23 cellular contexts compared by ENCODE assay signal in genomic region chr10:30834636-30835035, GRCh38.
DNase-seq lines count a peak whose midpoint lies in the region; ATAC-seq and TF ChIP-seq lines count a peak whose summit lies in the region.
"Had no signal": no experiment of that assay in that cellular context is flagged by ENCODE, and none has a peak within 500 bp of the region (broad histone marks: within the 10 kb centered on the region; RNA-seq: fewer than 3 reads in every experiment).

No MANE protein-coding gene starts in this region.

- intact Hi-C loops in uterus (cut with DNase I; ENCODE audit: low total_unique reads) = no loop called here

- DNase-seq in NCI-H1092 treated with DMSO at 0.1 percent for 48 hours (lab: John Stamatoyannopoulos, UW) (peak; percentile 31), NCI-H1092 (lab: John Stamatoyannopoulos, UW) (no peak), neural progenitor cell (ENCODE audit: low spot score) (peak; percentile 69), uterus (no peak), NOMO-1 treated with dmso at 0.1 percent for 144 hours (lab: John Stamatoyannopoulos, UW; ENCODE audit: unreplicated experiment) (no peak), NCI-H2196 (lab: John Stamatoyannopoulos, UW; ENCODE audit: unreplicated experiment) (no peak)
- DNase-seq: CD8-positive, alpha-beta memory T cell; MV-4-11; NCI-H1417 treated with DMSO at 0.1 percent for 48 hours; NCI-H187; NCI-H2081 treated with DMSO at 0.1 percent for 48 hours; NCI-H2171; NCI-H446; NCI-H524 treated with DMSO at 0.1 percent for 48 hours; NCI-H774; PC-3; SJCRH30 had no signal

- TF ChIP-seq POLR2A in uterus (IDR thresholded peaks at IDR 0.05) = no peak

- H3K9ac ChIP-seq in neural progenitor cell = no peak overlapping the region

- H4K20me1 ChIP-seq in neural progenitor cell (ENCODE audit: low read depth) = no peaks in the 10 kb centered on the region

- H3K27ac Mint-ChIP-seq in activated T-helper 17 cell treated with anti-CD3 and anti-CD28 coated beads, Interleukin-2, amount 50 U/mL, for 72 hours = peak overlapping the region; percentile 52
- no peak overlapping the region for H3K27ac Mint-ChIP-seq in neural progenitor cell
- H3K27ac Mint-ChIP-seq: B cell; CD14-positive monocyte; CD8-positive, alpha-beta memory T cell had no signal

- H3K4me3 ChIP-seq in neural progenitor cell = no peak overlapping the region
- no peak overlapping the region for H3K4me3 ChIP-seq in uterus
- H3K4me3 ChIP-seq: K562, SJCRH30 had no signal

- H2AFZ ChIP-seq in neural progenitor cell (replicated peaks) = no peak overlapping the region

- no peaks in the 10 kb centered on the region for H3K27me3 Mint-ChIP-seq in activated T-helper 17 cell treated with anti-CD3 and anti-CD28 coated beads, Interleukin-2, amount 50 U/mL, for 72 hours
- H3K27me3 Mint-ChIP-seq in neural progenitor cell (ENCODE audit: insufficient read depth, low read depth) = peaks cover 8% of the 10 kb centered on the region
- H3K27me3 Mint-ChIP-seq: B cell had no signal

- H3K4me3 Mint-ChIP-seq in activated T-helper 17 cell treated with anti-CD3 and anti-CD28 coated beads, Interleukin-2, amount 50 U/mL, for 72 hours = no peak overlapping the region
- H3K4me3 Mint-ChIP-seq in neural progenitor cell = no peak overlapping the region
- H3K4me3 Mint-ChIP-seq: B cell; CD14-positive monocyte; CD8-positive, alpha-beta memory T cell had no signal

- H3K4me2 ChIP-seq in neural progenitor cell = peak overlapping the region; percentile 43

- H3K4me1 ChIP-seq in neural progenitor cell (peaks cover 43% of the 10 kb centered on the region), uterus (peaks cover 4 to 5% of the 10 kb centered on the region in 2 donors)

- ATAC-seq in activated T-helper 17 cell treated with anti-CD3 and anti-CD28 coated beads, Interleukin-2, amount 50 U/mL, for 72 hours (replicated peaks) = no peak
- ATAC-seq in GM21423 (IDR thresholded peaks at IDR 0.05; ENCODE audit: unreplicated experiment) = no peak
- ATAC-seq: K562, PC-3 had no signal

- no peaks in the 10 kb centered on the region for H3K4me1 Mint-ChIP-seq in activated T-helper 17 cell treated with anti-CD3 and anti-CD28 coated beads, Interleukin-2, amount 50 U/mL, for 72 hours
- H3K4me1 Mint-ChIP-seq in neural progenitor cell = peaks cover 21% of the 10 kb centered on the region
- H3K4me1 Mint-ChIP-seq: B cell; CD8-positive, alpha-beta memory T cell had no signal

- H3K36me3 ChIP-seq in neural progenitor cell (no peaks in the 10 kb centered on the region), uterus (no peaks in the 10 kb centered on the region)
- H3K36me3 ChIP-seq: SJCRH30 had no signal

- H3K79me2 ChIP-seq in neural progenitor cell (ENCODE audit: low read depth) = no peaks in the 10 kb centered on the region

- H3K9me3 ChIP-seq in neural progenitor cell (ENCODE audit: low read depth) (no peaks in the 10 kb centered on the region), uterus (no peaks in the 10 kb centered on the region)

- H3K27ac ChIP-seq in neural progenitor cell = no peak overlapping the region
- peak overlapping the region; percentile 9 to 42 for H3K27ac ChIP-seq in uterus
- H3K27ac ChIP-seq: 22Rv1 had no signal

- no peaks in the 10 kb centered on the region for H3K9me3 Mint-ChIP-seq in activated T-helper 17 cell treated with anti-CD3 and anti-CD28 coated beads, Interleukin-2, amount 50 U/mL, for 72 hours
- H3K9me3 Mint-ChIP-seq in neural progenitor cell = no peaks in the 10 kb centered on the region
- H3K9me3 Mint-ChIP-seq: CD8-positive, alpha-beta memory T cell had no signal

- H3F3A ChIP-seq in neural progenitor cell (ENCODE audit: low read depth) = peaks cover 10% of the 10 kb centered on the region

- TF ChIP-seq CTCF in neural progenitor cell (IDR thresholded peaks at IDR 0.05) = no peak
- no peak for TF ChIP-seq CTCF in uterus (IDR thresholded peaks at IDR 0.05)

- H3K27me3 ChIP-seq in neural progenitor cell = no peaks in the 10 kb centered on the region
- H3K27me3 ChIP-seq in uterus = no peaks in the 10 kb centered on the region
- H3K27me3 ChIP-seq: SJCRH30 had no signal

- no peaks in the 10 kb centered on the region for H3K36me3 Mint-ChIP-seq in activated T-helper 17 cell treated with anti-CD3 and anti-CD28 coated beads, Interleukin-2, amount 50 U/mL, for 72 hours (ENCODE audit: low read depth)
- H3K36me3 Mint-ChIP-seq in neural progenitor cell = no peaks in the 10 kb centered on the region

Comparison
In these comparisons a context has a peak if more than half of its experiments do, and no peak if none do; other contexts are left out.
1. DNase-seq: peak in NCI-H1092 treated with DMSO at 0.1 percent for 48 hours (single experiment) and neural progenitor cell (single experiment); none in NCI-H1092 (single experiment), uterus (0 of 2), NOMO-1 treated with dmso at 0.1 percent for 144 hours (single experiment) and NCI-H2196 (single experiment).